In genomic region chrX:129843459-129844306, GRCh38 we compare ENCODE assay signal across 8 cellular contexts. TPM values are rescaled to one million over a fixed set of nuclear protein-coding genes. Genes with fewer than 3 reads are reported as not detected.
DNase-seq lines count a peak whose midpoint lies in the region; ATAC-seq and TF ChIP-seq lines count a peak whose summit lies in the region.

Gene ZDHHC9, minus strand, starts transcription at chrX:129843886. Its CDS starts 1,941 bp downstream, at chrX:129841945.

- no peaks in the 10 kb centered on the region for H3K36me3 ChIP-seq in prostate gland

- under 1% methylated on average over 41 of the region's 72 CpGs for WGBS in prostate gland

- H3K27me3 Mint-ChIP-seq in T-helper 1 cell treated with Interleukin-12 subunit alpha and Interleukin-12 subunit beta and Interleukin-4 antibody, amounts not matched to agents 30 μg/mL and 1 μg/mL, for 36 hours (ENCODE audit: low read depth): no peaks in the 10 kb centered on the region

- peak in 2 of 4 experiments; percentile 34 to 42 for TF ChIP-seq CTCF in prostate gland (IDR thresholded peaks at IDR 0.05)

- no peaks in the 10 kb centered on the region for H3K27me3 ChIP-seq in prostate gland (replicated peaks; ENCODE audit: insufficient read depth)

- H3K4me3 ChIP-seq in prostate gland: peak within 1 kb of the TSS; percentile 49 to 59

- intact Hi-C loops in left ventricle myocardium superior (cut with micrococcal nuclease) (no loop called here), prostate gland (cut with DNase I) (loop anchor here (10.0 kb wide), 1 partner anchor 61 kb away; the partner anchor contains the start of gene UTP14A)

- H3K4me1 ChIP-seq in prostate gland (replicated peaks): no peaks in the 10 kb centered on the region

- no peaks in the 10 kb centered on the region for H3K9me3 ChIP-seq in prostate gland

- peak within 1 kb of the TSS; percentile 82 to 84 for H3K27ac ChIP-seq in prostate gland

- peak; percentile 30 for TF ChIP-seq POLR2A in GM15510 (IDR thresholded peaks at IDR 0.05; ENCODE audit: borderline replicate concordance, extremely low read depth, insufficient read length)
- TF ChIP-seq POLR2A in prostate gland (IDR thresholded peaks at IDR 0.05): peak; percentile 63

- H3K4me3 Mint-ChIP-seq in T-helper 1 cell treated with Interleukin-12 subunit alpha and Interleukin-12 subunit beta and Interleukin-4 antibody, amounts not matched to agents 30 μg/mL and 1 μg/mL, for 36 hours: peak within 1 kb of the TSS; percentile 89

- DNase-seq in NCI-H1694 (lab: John Stamatoyannopoulos, UW) (peak; percentile 90), amygdala (lab: John Stamatoyannopoulos, UW) (peak; percentile 4 to 91 (median 78)), left ventricle myocardium superior (peak; percentile 90), prostate gland (ENCODE audit: low spot score) (peak; percentile 84), ureter (ENCODE audit: low spot score) (peak; percentile 90)

- H3K27ac Mint-ChIP-seq in T-helper 1 cell treated with Interleukin-12 subunit alpha and Interleukin-12 subunit beta and Interleukin-4 antibody, amounts not matched to agents 30 μg/mL and 1 μg/mL, for 36 hours: peak within 1 kb of the TSS; percentile 80

- ATAC-seq in HG02884 (IDR thresholded peaks at IDR 0.05; ENCODE audit: unreplicated experiment): peak; percentile 99
- ATAC-seq in left ventricle myocardium superior: peak; percentile 98

- no peaks in the 10 kb centered on the region for H3K9me3 Mint-ChIP-seq in T-helper 1 cell treated with Interleukin-12 subunit alpha and Interleukin-12 subunit beta and Interleukin-4 antibody, amounts not matched to agents 30 μg/mL and 1 μg/mL, for 36 hours

- peaks cover 12% of the 10 kb centered on the region for H3K4me1 Mint-ChIP-seq in T-helper 1 cell treated with Interleukin-12 subunit alpha and Interleukin-12 subunit beta and Interleukin-4 antibody, amounts not matched to agents 30 μg/mL and 1 μg/mL, for 36 hours (ENCODE audit: low read depth)

- H3K36me3 Mint-ChIP-seq in T-helper 1 cell treated with Interleukin-12 subunit alpha and Interleukin-12 subunit beta and Interleukin-4 antibody, amounts not matched to agents 30 μg/mL and 1 μg/mL, for 36 hours (ENCODE audit: low read depth): no peaks in the 10 kb centered on the region

RNA-seq across cellular contexts. Expression of gene ZDHHC9, which starts in this region (rescaled TPM):
- total RNA-seq in left ventricle myocardium superior (13.4 TPM), prostate gland (10 to 100 TPM; 13.8 to 20.4 TPM), ureter (34.3 TPM)

Comparison
In these comparisons a context has a peak if more than half of its experiments do, and no peak if none do; other contexts are left out.
1. Peak in every context shown above with its lines: DNase-seq, ATAC-seq, H3K4me3 ChIP-seq and H3K27ac ChIP-seq.